21 cellular contexts compared by ENCODE assay signal in genomic region chr7:112334366-112334765, GRCh38.
"Had no signal": no experiment of that assay in that cellular context is flagged by ENCODE, and none has a peak within 500 bp of the region (broad histone marks: within the 10 kb centered on the region; RNA-seq: fewer than 3 reads in every experiment).

No MANE protein-coding gene starts in this region.

- H3K4me1 ChIP-seq: pancreas, psoas muscle, right lobe of liver, testis, tibial nerve, upper lobe of right lung, vagina had no signal

- H3K27ac ChIP-seq: heart left ventricle, pancreas, psoas muscle, right lobe of liver, testis, tibial nerve, upper lobe of right lung, vagina had no signal

- DNase-seq: heart left ventricle; immature natural killer cell; kidney; left cardiac atrium; left ventricle myocardium superior; mesenchymal stem cell; midbrain; occipital lobe; pancreas; psoas muscle; retina; right lobe of liver; stimulated activated CD4-positive, alpha-beta T cell treated with anti-CD3 and anti-CD28 coated beads, Interleukin-1b, Interleukin-23, amount 100 ng/mL, for 48 hours; stimulated activated CD4-positive, alpha-beta T cell treated with anti-CD3 and anti-CD28 coated beads, Interleukin-4, amount 100 ng/mL, for 24 hours; stimulated activated naive CD8-positive, alpha-beta T cell treated with anti-CD3 and anti-CD28 coated beads, Interleukin-15, amount 100 ng/mL, for 72 hours; testis; upper lobe of right lung had no signal

- ATAC-seq: heart left ventricle; left cardiac atrium; left ventricle myocardium superior; pancreas; psoas muscle; right lobe of liver; stimulated activated memory B cell treated with anti-CD40 and anti-IgM and Interleukin-4, amounts not matched to agents 10 μg/mL and 1 μg/mL and 100 μg/mL, for 72 hours; stimulated activated naive CD8-positive, alpha-beta T cell treated with anti-CD3 and anti-CD28 coated beads, Interleukin-15, amount 100 ng/mL, for 72 hours; upper lobe of right lung had no signal

- H3K9me3 ChIP-seq: heart left ventricle, pancreas, psoas muscle, right lobe of liver, testis, tibial nerve, upper lobe of right lung, vagina had no signal

- H3K36me3 ChIP-seq: pancreas, right lobe of liver had no signal

- H3K4me3 ChIP-seq: heart left ventricle, lung, pancreas, psoas muscle, right lobe of liver, testis, tibial nerve, upper lobe of right lung, vagina had no signal

- H3K27me3 ChIP-seq: heart left ventricle, pancreas, right lobe of liver, testis, tibial nerve, upper lobe of right lung, vagina had no signal
